In genomic region chr4:43458293-43458692, GRCh38 we compare ENCODE assay signal across 12 cellular contexts.
"Had no signal": no experiment of that assay in that cellular context is flagged by ENCODE, and none has a peak within 500 bp of the region (broad histone marks: within the 10 kb centered on the region; RNA-seq: fewer than 3 reads in every experiment).

No MANE protein-coding gene starts in this region.

- H3K4me3 ChIP-seq: gastroesophageal sphincter, heart left ventricle, left ventricle myocardium inferior had no signal

- DNase-seq: activated B cell treated with CpG ODN at 0.5 μM for 24 hours; activated CD4-positive, alpha-beta memory T cell treated with anti-CD3 and anti-CD28 coated beads for 36 hours; activated CD4-positive, alpha-beta T cell treated with anti-CD3 and anti-CD28 coated beads for 4 hours; activated gamma-delta T cell treated with Interleukin-2 at 50 U/mL for 16 hours; activated T-cell treated with anti-CD3 and anti-CD28 coated beads for 4 hours; heart left ventricle; kidney glomerular epithelial cell; left ventricle myocardium inferior; retina; stimulated activated naive B cell treated with anti-CD40 and anti-IgM and Interleukin-4, amounts not matched to agents 10 μg/mL and 1 μg/mL and 100 μg/mL, for 72 hours had no signal

- H3K27me3 ChIP-seq: gastroesophageal sphincter, heart left ventricle had no signal

- H3K36me3 ChIP-seq: gastroesophageal sphincter, heart left ventricle, left ventricle myocardium inferior had no signal

- H3K27ac ChIP-seq: gastroesophageal sphincter, heart left ventricle, left ventricle myocardium inferior had no signal

- H3K9me3 ChIP-seq: gastroesophageal sphincter, left ventricle myocardium inferior had no signal

- FAIRE-seq: colon had no signal

- H3K4me1 ChIP-seq: gastroesophageal sphincter, heart left ventricle, left ventricle myocardium inferior had no signal
